In the genomic region with DNA sequence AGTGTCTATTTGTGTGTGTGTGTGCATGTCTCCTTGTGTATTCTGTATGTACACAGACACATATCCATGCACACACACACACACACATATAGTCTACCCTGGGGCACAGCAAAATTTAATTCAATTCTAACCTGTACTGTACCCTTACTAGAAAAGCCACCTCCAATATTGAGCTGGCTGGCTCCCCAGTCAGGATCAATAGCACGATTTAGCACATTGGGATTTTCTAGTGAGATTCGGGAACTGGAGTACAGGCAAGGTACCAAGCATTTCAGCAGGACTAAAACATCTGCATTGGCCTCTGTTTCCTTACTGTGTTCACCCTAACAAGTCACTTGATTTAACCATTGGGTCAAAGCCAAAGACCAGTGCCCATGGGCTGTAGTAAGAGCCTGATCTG, we compare ENCODE assay signal across 3 cellular contexts.
TF ChIP-seq lines count a peak whose summit lies in the region.

No MANE protein-coding gene starts in this region.

TF ChIP-seq in GM23338, 12 proteins besides CTCF, POLR2A, EP300 and RAD21:
- no peak for TF ChIP-seq ZNF331 (CRISPR knock-in tag; IDR thresholded peaks at IDR 0.05; ENCODE audit: low read depth)
- TF ChIP-seq JUNB (IDR thresholded peaks at IDR 0.05; ENCODE audit: unreplicated experiment), result no peak
- no peak for TF ChIP-seq CREB1 (CRISPR knock-in tag; IDR thresholded peaks at IDR 0.05; ENCODE audit: low read depth)
- TF ChIP-seq POLR2AphosphoS5 (IDR thresholded peaks at IDR 0.05; ENCODE audit: low read depth), result no peak

TF ChIP-seq in WTC11, 78 proteins besides CTCF, POLR2A, EP300 and RAD21 (continues in another document):
- TF ChIP-seq, protein P1, sequence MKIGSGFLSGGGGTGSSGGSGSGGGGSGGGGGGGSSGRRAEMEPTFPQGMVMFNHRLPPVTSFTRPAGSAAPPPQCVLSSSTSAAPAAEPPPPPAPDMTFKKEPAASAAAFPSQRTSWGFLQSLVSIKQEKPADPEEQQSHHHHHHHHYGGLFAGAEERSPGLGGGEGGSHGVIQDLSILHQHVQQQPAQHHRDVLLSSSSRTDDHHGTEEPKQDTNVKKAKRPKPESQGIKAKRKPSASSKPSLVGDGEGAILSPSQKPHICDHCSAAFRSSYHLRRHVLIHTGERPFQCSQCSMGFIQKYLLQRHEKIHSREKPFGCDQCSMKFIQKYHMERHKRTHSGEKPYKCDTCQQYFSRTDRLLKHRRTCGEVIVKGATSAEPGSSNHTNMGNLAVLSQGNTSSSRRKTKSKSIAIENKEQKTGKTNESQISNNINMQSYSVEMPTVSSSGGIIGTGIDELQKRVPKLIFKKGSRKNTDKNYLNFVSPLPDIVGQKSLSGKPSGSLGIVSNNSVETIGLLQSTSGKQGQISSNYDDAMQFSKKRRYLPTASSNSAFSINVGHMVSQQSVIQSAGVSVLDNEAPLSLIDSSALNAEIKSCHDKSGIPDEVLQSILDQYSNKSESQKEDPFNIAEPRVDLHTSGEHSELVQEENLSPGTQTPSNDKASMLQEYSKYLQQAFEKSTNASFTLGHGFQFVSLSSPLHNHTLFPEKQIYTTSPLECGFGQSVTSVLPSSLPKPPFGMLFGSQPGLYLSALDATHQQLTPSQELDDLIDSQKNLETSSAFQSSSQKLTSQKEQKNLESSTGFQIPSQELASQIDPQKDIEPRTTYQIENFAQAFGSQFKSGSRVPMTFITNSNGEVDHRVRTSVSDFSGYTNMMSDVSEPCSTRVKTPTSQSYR (CRISPR knock-in tag; IDR thresholded peaks at IDR 0.05), result no peak
- TF ChIP-seq, protein P2, sequence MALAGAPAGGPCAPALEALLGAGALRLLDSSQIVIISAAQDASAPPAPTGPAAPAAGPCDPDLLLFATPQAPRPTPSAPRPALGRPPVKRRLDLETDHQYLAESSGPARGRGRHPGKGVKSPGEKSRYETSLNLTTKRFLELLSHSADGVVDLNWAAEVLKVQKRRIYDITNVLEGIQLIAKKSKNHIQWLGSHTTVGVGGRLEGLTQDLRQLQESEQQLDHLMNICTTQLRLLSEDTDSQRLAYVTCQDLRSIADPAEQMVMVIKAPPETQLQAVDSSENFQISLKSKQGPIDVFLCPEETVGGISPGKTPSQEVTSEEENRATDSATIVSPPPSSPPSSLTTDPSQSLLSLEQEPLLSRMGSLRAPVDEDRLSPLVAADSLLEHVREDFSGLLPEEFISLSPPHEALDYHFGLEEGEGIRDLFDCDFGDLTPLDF (CRISPR knock-in tag; IDR thresholded peaks at IDR 0.05), result no peak
- TF ChIP-seq ZNF671 (CRISPR knock-in tag; IDR thresholded peaks at IDR 0.05) (no peak), CBFB (CRISPR knock-in tag; IDR thresholded peaks at IDR 0.05; ENCODE audit: low read depth) (no peak), ETV6 (CRISPR knock-in tag; IDR thresholded peaks at IDR 0.05) (no peak), HMGA2 (CRISPR knock-in tag; IDR thresholded peaks at IDR 0.05) (no peak), ZNF232 (CRISPR knock-in tag; IDR thresholded peaks at IDR 0.05) (no peak), NR1H2 (CRISPR knock-in tag; IDR thresholded peaks at IDR 0.05) (no peak), GABPB1 (CRISPR knock-in tag; IDR thresholded peaks at IDR 0.05) (no peak), SMAD3 (CRISPR knock-in tag; IDR thresholded peaks at IDR 0.05; ENCODE audit: borderline replicate concordance) (no peak), TEAD1 (CRISPR knock-in tag; IDR thresholded peaks at IDR 0.05) (no peak), OVOL2 (CRISPR knock-in tag; IDR thresholded peaks at IDR 0.05; ENCODE audit: borderline replicate concordance) (no peak)
- TF ChIP-seq, protein P3, sequence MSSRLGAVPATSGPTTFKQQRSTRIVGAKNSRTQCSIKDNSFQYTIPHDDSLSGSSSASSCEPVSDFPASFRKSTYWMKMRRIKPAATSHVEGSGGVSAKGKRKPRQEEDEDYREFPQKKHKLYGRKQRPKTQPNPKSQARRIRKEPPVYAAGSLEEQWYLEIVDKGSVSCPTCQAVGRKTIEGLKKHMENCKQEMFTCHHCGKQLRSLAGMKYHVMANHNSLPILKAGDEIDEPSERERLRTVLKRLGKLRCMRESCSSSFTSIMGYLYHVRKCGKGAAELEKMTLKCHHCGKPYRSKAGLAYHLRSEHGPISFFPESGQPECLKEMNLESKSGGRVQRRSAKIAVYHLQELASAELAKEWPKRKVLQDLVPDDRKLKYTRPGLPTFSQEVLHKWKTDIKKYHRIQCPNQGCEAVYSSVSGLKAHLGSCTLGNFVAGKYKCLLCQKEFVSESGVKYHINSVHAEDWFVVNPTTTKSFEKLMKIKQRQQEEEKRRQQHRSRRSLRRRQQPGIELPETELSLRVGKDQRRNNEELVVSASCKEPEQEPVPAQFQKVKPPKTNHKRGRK (CRISPR knock-in tag; IDR thresholded peaks at IDR 0.05; ENCODE audit: borderline replicate concordance), result no peak
- TF ChIP-seq, protein P4, sequence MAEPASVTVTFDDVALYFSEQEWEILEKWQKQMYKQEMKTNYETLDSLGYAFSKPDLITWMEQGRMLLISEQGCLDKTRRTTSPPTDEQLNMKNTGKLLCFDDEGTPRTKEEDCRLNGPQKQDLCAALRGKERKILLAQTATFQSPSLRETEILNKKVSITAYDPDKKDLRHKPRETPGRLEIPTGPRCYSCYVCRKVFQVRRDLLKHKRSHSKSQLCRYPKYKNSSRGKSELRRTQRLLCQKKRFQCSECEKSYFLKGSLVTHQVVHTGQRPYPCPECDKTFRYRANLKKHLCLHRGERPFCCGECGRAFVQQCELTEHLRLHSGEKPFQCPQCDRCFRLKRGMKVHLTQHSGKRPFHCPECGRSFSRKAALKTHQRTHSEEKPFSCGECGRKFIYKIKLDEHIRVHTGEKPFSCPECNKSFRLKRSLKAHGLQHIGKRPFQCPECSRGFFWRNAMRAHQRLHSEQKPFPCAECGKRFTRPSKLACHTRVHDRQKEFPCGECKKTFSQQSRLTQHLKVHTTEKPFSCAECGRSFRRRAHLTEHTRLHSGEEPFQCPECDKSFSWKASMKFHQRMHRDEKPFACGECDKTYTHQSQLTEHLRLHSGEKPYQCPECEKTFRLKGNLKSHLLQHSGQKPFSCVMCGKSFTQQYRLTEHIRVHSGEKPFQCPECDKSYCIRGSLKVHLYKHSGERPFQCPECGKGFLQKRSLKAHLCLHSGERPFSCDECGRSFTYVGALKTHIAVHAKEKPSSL (CRISPR knock-in tag; conservative IDR thresholded peaks at IDR 0.05), result no peak

TF ChIP-seq in SK-N-SH, 30 proteins besides CTCF, POLR2A, EP300 and RAD21:
- TF ChIP-seq SIN3A (IDR thresholded peaks at IDR 0.05; ENCODE audit: borderline replicate concordance, low read depth, low read length) (no peak), POLR2AphosphoS5 (IDR thresholded peaks at IDR 0.05; ENCODE audit: low read depth, low read length) (no peak)
- TF ChIP-seq, protein P5, sequence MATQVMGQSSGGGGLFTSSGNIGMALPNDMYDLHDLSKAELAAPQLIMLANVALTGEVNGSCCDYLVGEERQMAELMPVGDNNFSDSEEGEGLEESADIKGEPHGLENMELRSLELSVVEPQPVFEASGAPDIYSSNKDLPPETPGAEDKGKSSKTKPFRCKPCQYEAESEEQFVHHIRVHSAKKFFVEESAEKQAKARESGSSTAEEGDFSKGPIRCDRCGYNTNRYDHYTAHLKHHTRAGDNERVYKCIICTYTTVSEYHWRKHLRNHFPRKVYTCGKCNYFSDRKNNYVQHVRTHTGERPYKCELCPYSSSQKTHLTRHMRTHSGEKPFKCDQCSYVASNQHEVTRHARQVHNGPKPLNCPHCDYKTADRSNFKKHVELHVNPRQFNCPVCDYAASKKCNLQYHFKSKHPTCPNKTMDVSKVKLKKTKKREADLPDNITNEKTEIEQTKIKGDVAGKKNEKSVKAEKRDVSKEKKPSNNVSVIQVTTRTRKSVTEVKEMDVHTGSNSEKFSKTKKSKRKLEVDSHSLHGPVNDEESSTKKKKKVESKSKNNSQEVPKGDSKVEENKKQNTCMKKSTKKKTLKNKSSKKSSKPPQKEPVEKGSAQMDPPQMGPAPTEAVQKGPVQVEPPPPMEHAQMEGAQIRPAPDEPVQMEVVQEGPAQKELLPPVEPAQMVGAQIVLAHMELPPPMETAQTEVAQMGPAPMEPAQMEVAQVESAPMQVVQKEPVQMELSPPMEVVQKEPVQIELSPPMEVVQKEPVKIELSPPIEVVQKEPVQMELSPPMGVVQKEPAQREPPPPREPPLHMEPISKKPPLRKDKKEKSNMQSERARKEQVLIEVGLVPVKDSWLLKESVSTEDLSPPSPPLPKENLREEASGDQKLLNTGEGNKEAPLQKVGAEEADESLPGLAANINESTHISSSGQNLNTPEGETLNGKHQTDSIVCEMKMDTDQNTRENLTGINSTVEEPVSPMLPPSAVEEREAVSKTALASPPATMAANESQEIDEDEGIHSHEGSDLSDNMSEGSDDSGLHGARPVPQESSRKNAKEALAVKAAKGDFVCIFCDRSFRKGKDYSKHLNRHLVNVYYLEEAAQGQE (IDR thresholded peaks at IDR 0.05; ENCODE audit: low read depth, low read length), result no peak
TF ChIP-seq in SK-N-SH: peak in this region for 0.
